Comparison of ENCODE assay signal across 1 cellular context in the genomic region with DNA sequence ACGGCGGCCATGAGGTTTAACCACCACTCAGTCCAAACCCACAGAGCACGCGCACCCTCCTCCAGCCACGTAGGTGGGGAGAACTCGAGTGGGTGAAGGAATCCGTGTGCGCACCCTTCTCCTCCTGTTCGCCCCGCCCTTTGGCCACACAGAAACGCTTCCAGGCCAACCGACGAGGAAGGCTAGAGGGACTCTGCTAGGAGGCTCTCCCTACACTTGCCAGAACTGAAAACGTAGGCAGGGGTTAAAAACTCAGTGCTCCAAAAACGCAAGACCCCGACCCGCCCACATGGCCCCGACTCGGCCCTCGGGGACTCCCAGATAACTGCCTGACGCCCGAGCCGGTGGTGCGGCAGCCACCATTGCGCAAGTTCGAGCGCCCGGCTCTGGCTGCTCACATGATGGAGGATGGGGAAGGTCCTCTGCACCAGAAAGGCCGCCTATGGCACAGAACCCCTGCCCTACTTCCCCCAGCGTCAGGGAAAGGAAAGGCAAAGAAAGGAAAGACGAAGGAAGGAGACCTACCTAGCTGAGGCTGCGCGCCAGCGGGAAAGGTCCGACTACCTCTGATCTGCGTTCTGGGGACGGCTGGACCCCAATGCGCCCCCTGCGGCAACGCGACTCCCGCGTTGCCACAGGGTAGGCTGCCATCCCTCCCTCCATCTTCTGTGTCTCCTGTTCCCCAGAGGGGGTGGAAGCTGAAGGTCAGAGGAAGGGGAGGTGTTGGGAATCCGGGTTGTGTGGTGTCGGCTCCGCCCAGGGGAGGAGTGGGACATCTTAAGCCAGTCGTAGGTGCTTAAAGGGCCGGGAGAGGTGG.
TF ChIP-seq lines count a peak whose summit lies in the region.

No MANE protein-coding gene starts in this region.

TF ChIP-seq in H1, 55 proteins besides CTCF, POLR2A, EP300 and RAD21 (continued from another document):
- TF ChIP-seq POLR2AphosphoS5 (IDR thresholded peaks at IDR 0.05; ENCODE audit: low read depth, low read length) (peak; percentile 75), HDAC2 (IDR thresholded peaks at IDR 0.05; ENCODE audit: borderline replicate concordance in 1 of 2, low read depth in 2 of 2, low read length in 2 of 2) (no peak), JUND (IDR thresholded peaks at IDR 0.05; ENCODE audit: low read length) (no peak), KDM1A (IDR thresholded peaks at IDR 0.05; ENCODE audit: borderline replicate concordance, low read length) (no peak), CTBP2 (IDR thresholded peaks at IDR 0.05; ENCODE audit: borderline replicate concordance, insufficient read depth, insufficient read length, low read length) (no peak), ZNF274 (IDR thresholded peaks at IDR 0.05; ENCODE audit: borderline replicate concordance, extremely low read depth, low read length) (no peak), PHF8 (conservative IDR thresholded peaks at IDR 0.05; ENCODE audit: low read depth, low read length) (peak; percentile 65), YY1 (IDR thresholded peaks at IDR 0.05; ENCODE audit: low read depth, low read length) (peak; percentile 77), TAF7 (optimal IDR thresholded peaks at IDR 0.05; ENCODE audit: borderline replicate concordance, low read depth, low read length) (peak; percentile 35), TAF1 (IDR thresholded peaks at IDR 0.05; ENCODE audit: low read depth, low read length) (peak; percentile 81), ASH2L (IDR thresholded peaks at IDR 0.05; ENCODE audit: low read length) (no peak), TBP (IDR thresholded peaks at IDR 0.05; ENCODE audit: low read depth, low read length) (peak; percentile 50; the same call in 1 of the 2 replicates), TEAD4 (IDR thresholded peaks at IDR 0.05; ENCODE audit: low read depth, low read length) (no peak), KDM4A (IDR thresholded peaks at IDR 0.05; ENCODE audit: low read depth, low read length, severe bottlenecking) (peak; percentile 76)
